Comparison of ENCODE assay signal across 8 cellular contexts in the genomic region with DNA sequence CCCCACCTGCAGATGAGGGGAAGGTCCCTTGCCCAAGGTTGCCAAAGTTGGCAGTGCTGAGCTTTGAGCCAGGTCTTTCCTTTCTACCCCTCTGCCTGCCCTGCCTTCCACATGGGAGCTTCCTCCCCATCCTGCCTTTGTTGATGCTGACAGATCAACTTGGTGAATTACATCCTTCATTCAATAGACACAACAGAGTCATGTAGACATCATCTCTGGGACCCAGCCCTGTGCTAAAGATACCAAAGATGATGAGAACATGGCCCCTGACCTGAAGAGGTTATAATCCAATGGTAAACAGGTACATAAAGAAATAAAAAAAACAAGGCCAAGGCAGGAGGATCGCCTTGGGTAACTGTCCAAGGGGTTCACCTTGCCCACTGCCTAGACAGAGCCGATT.
"Had no signal": no experiment of that assay in that cellular context is flagged by ENCODE, and none has a peak within 500 bp of the region (broad histone marks: within the 10 kb centered on the region; RNA-seq: fewer than 3 reads in every experiment).

No MANE protein-coding gene starts in this region.

- H3K27ac Mint-ChIP-seq: GM23338, H9 had no signal

- ATAC-seq: GM23338 had no signal

- H3K4me1 Mint-ChIP-seq: GM23338, H9 had no signal

- FAIRE-seq: H1, H54, HTR-8/SVneo had no signal

- H3K4me3 ChIP-seq: GM23338 had no signal

- H3K9me3 Mint-ChIP-seq: GM23338, H9 had no signal

- DNase-seq: H9, HCEC 1CT, IMR-90, KBM-7 had no signal

- H3K4me3 Mint-ChIP-seq: GM23338, H9 had no signal
